ENCODE assay signal across 1 cellular context in genomic region chr15:100635406-100636071, GRCh38.
TF ChIP-seq lines count a peak whose summit lies in the region.

No MANE protein-coding gene starts in this region.

TF ChIP-seq in HepG2, 621 proteins besides CTCF, POLR2A, EP300 and RAD21:
- TF ChIP-seq ZBED4 (CRISPR knock-in tag; IDR thresholded peaks at IDR 0.05; ENCODE audit: borderline replicate concordance): no peak
- TF ChIP-seq ZNF292 (CRISPR knock-in tag; IDR thresholded peaks at IDR 0.05; ENCODE audit: borderline replicate concordance, low read depth): no peak
- no peak for TF ChIP-seq ZSCAN12 (CRISPR knock-in tag; IDR thresholded peaks at IDR 0.05)
- TF ChIP-seq TCF12 (IDR thresholded peaks at IDR 0.05): no peak
- TF ChIP-seq TCF12 (CRISPR knock-in tag; IDR thresholded peaks at IDR 0.05): no peak
- TF ChIP-seq ATF5 (CRISPR knock-in tag; IDR thresholded peaks at IDR 0.05; ENCODE audit: low read depth): no peak
- no peak for TF ChIP-seq EED (CRISPR knock-in tag; IDR thresholded peaks at IDR 0.05)
- TF ChIP-seq ARHGAP35 (CRISPR knock-in tag; IDR thresholded peaks at IDR 0.05; ENCODE audit: borderline replicate concordance): no peak
